ENCODE assay signal across 21 cellular contexts in the genomic region with DNA sequence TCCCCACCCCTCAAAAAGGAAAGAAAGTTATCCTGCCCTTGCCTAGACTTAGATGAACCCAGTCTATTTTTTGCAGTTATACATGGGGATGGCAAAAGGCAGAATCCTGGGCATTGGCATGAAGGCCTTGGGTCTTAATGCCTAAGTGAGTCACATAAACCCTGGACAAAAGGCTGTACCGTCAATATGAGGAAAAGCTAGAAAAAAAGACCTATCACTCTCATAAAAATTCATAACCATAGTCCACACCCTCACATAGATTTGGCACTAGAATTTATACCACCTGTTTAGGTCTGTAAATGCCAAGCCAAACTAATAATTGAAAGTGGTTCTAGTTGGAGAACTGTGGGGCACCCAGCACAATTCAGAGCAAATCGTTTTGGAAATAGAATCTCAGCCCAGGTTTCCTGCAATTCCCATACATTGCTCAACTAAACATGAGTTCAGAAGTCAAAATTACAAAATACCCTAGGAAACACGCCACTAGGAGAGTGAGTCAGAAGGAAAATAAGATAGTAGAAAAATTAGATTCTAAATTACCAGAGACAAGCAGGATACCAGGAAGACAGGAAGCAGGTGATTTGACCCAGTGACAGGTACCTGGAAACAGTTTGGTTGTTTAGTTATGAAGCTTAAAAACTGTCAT.
DNase-seq lines count a peak whose midpoint lies in the region; ATAC-seq, FAIRE-seq and TF ChIP-seq lines count a peak whose summit lies in the region.
"Had no signal": no experiment of that assay in that cellular context is flagged by ENCODE, and none has a peak within 500 bp of the region (broad histone marks: within the 10 kb centered on the region; RNA-seq: fewer than 3 reads in every experiment).

No MANE protein-coding gene starts in this region.

- peak overlapping the region in 5 of 8 donors; percentile 15 to 83 (median 49) for H3K27ac Mint-ChIP-seq in CD8-positive, alpha-beta memory T cell

- peaks cover 0 to 5% (median 5%) of the 10 kb centered on the region in 3 donors for H3K36me3 Mint-ChIP-seq in CD8-positive, alpha-beta memory T cell

- no peaks in the 10 kb centered on the region for H4K20me1 ChIP-seq in PC-3 (ENCODE audit: low read length)
- H4K20me1 ChIP-seq in endothelial cell of umbilical vein (replicated peaks; ENCODE audit: control insufficient read depth, extremely low read depth, insufficient read depth, low read length): no peaks in the 10 kb centered on the region
- H4K20me1 ChIP-seq in HepG2 (ENCODE audit: insufficient read depth, low read length): no peaks in the 10 kb centered on the region

- in situ Hi-C loops in HepG2 (cut with HindIII; ENCODE audit: extremely low pct_ligation_motif_present, low pct_unique_long_range_greater_than_20kb): no loop called here

- dilution Hi-C loops in endothelial cell of umbilical vein (cut with MboI; ENCODE audit: extremely low pct_ligation_motif_present, low sequenced_read_pairs): no loop called here

- WGBS in HepG2 (ENCODE audit: low lambda C conversion rate): 30% methylated on average over 3 of the region's 3 CpGs

- BruUV-seq in PC-3 (replicated peaks; lab: Mats Ljungman, UMichigan) (no TSS peak), endothelial cell of umbilical vein (replicated peaks; lab: Mats Ljungman, UMichigan) (no TSS peak), HepG2 (replicated peaks; lab: Mats Ljungman, UMichigan) (no TSS peak)

- no peaks in the 10 kb centered on the region for H3K9me3 Mint-ChIP-seq in CD8-positive, alpha-beta memory T cell
- H3K9me3 Mint-ChIP-seq: dendritic cell treated with granulocyte-macrophage colony-stimulating factor and Interleukin-4, amounts not matched to agents 40 ng/mL and 50 ng/mL, for 4 days had no signal

- TF ChIP-seq RAD21 in HepG2 (CRISPR knock-in tag; IDR thresholded peaks at IDR 0.05): no peak

- H3F3A ChIP-seq in PC-3 (ENCODE audit: low read length, unreplicated experiment): no peaks in the 10 kb centered on the region

- no peaks in the 10 kb centered on the region for H3K9me1 ChIP-seq in endothelial cell of umbilical vein (replicated peaks; ENCODE audit: control insufficient read depth, extremely low read depth, insufficient read depth, low read length)

- no peaks in the 10 kb centered on the region for H3K9me3 ChIP-seq in CD8-positive, alpha-beta memory T cell (ENCODE audit: low read length)
- no peaks in the 10 kb centered on the region for H3K9me3 ChIP-seq in PC-3 (ENCODE audit: low read length)
- no peaks in the 10 kb centered on the region for H3K9me3 ChIP-seq in endothelial cell of umbilical vein (replicated peaks; ENCODE audit: control insufficient read depth, insufficient read depth, low read length)
- no peaks in the 10 kb centered on the region for H3K9me3 ChIP-seq in HepG2 (ENCODE audit: low read length)
- H3K9me3 ChIP-seq: SJSA1 had no signal

- H3K4me2 ChIP-seq in PC-3 (ENCODE audit: low read length) (peak overlapping the region; percentile 24), endothelial cell of umbilical vein (ENCODE audit: insufficient read depth, low read length) (no peak overlapping the region), HepG2 (ENCODE audit: low read depth, low read length) (no peak overlapping the region)

- H3K4me1 ChIP-seq in CD8-positive, alpha-beta memory T cell (ENCODE audit: insufficient read depth, low read length): no peaks in the 10 kb centered on the region
- peaks cover 28% of the 10 kb centered on the region for H3K4me1 ChIP-seq in PC-3 (ENCODE audit: insufficient read depth, low read length)
- H3K4me1 ChIP-seq in endothelial cell of umbilical vein (ENCODE audit: control insufficient read depth, extremely low read depth, insufficient read depth, low read length): peaks cover 9% of the 10 kb centered on the region
- peaks cover 8% of the 10 kb centered on the region; the same call in 1 of the 2 replicates for H3K4me1 ChIP-seq in HepG2 (ENCODE audit: insufficient read depth, low read length)
- H3K4me1 ChIP-seq: SJSA1 had no signal

- H3K27ac ChIP-seq in CD8-positive, alpha-beta memory T cell (ENCODE audit: low read depth, low read length): no peak overlapping the region
- H3K27ac ChIP-seq in PC-3 (ENCODE audit: low read length): peak overlapping the region; percentile 70
- H3K27ac ChIP-seq in endothelial cell of umbilical vein (ENCODE audit: insufficient read depth, low read depth, low read length): no peak overlapping the region
- no peak overlapping the region for H3K27ac ChIP-seq in HepG2 (ENCODE audit: extremely low read length, insufficient read depth, low read length)
- H3K27ac ChIP-seq: SJSA1 had no signal

- FAIRE-seq in endothelial cell of umbilical vein (lab: Jason Lieb, UNC) (no peak), HepG2 (lab: Jason Lieb, UNC) (no peak), urothelium cell line (lab: Jason Lieb, UNC) (no peak)
- FAIRE-seq: GM12878 had no signal

- H3K36me3 ChIP-seq in CD8-positive, alpha-beta memory T cell (ENCODE audit: insufficient read depth, low read length): no peaks in the 10 kb centered on the region
- H3K36me3 ChIP-seq in PC-3 (ENCODE audit: low read depth, low read length): no peaks in the 10 kb centered on the region
- no peaks in the 10 kb centered on the region for H3K36me3 ChIP-seq in endothelial cell of umbilical vein (ENCODE audit: control insufficient read depth in 2 of 2, extremely low read depth in 1 of 2, insufficient read depth in 2 of 2, low read length in 2 of 2)
- H3K36me3 ChIP-seq in HepG2 (replicated peaks in 1 of 2; ENCODE audit: control insufficient read depth in 1 of 2, insufficient read depth in 2 of 2, low read length in 2 of 2): no peaks in the 10 kb centered on the region
- H3K36me3 ChIP-seq: SJSA1 had no signal

- no peaks in the 10 kb centered on the region for H3K9me2 ChIP-seq in PC-3 (replicated peaks; ENCODE audit: low read length)

- no peak overlapping the region for H3K4me3 ChIP-seq in CD8-positive, alpha-beta memory T cell (ENCODE audit: low read length)
- H3K4me3 ChIP-seq in PC-3 (ENCODE audit: low read length) (no peak overlapping the region), endothelial cell of umbilical vein (replicated peaks in 1 of 3; ENCODE audit: insufficient read depth in 1 of 3, low read depth in 1 of 3, low read length in 3 of 3) (no peak overlapping the region), HepG2 (replicated peaks in 1 of 3; ENCODE audit: insufficient read depth in 1 of 3, low read depth in 2 of 3, low read length in 3 of 3) (no peak overlapping the region)
- H3K4me3 ChIP-seq: GM12878, SJSA1 had no signal

- ATAC-seq in PC-3 (peak; percentile 45), HepG2 (peak; percentile 62; the same call in 2 of the 3 replicates)
- ATAC-seq: GM12878, sciatic nerve had no signal

- intact Hi-C loops in PC-3 (cut with micrococcal nuclease): no loop called here
- intact Hi-C loops in endothelial cell of umbilical vein (cut with micrococcal nuclease): no loop called here
- intact Hi-C loops in HepG2 (cut with micrococcal nuclease; ENCODE audit: unreplicated experiment): no loop called here

- H3K4me3 Mint-ChIP-seq in CD8-positive, alpha-beta memory T cell: no peak overlapping the region
- H3K4me3 Mint-ChIP-seq: dendritic cell treated with granulocyte-macrophage colony-stimulating factor and Interleukin-4, amounts not matched to agents 40 ng/mL and 50 ng/mL, for 4 days had no signal

- POLR2A ChIA-PET in CD8-positive, alpha-beta memory T cell (lab: Charles Lee): no interaction called here
- POLR2A ChIA-PET in PC-3 (lab: Charles Lee; ENCODE audit: unreplicated experiment) (interaction anchor here (0.7 kb wide), 1 partner anchor 426 kb away, joined by 6 read pairs; no protein-coding TSS in a partner anchor), endothelial cell of umbilical vein (lab: Charles Lee) (no interaction called here), HepG2 (lab: Yijun Ruan, JAX) (no interaction called here)

- H3K79me2 ChIP-seq in PC-3 (ENCODE audit: low read length): no peaks in the 10 kb centered on the region
- no peaks in the 10 kb centered on the region for H3K79me2 ChIP-seq in endothelial cell of umbilical vein (ENCODE audit: control insufficient read depth, insufficient read depth, low read length)
- H3K79me2 ChIP-seq in HepG2 (ENCODE audit: insufficient read depth, low read length): no peaks in the 10 kb centered on the region

- H3K4me1 Mint-ChIP-seq in CD8-positive, alpha-beta memory T cell: peaks cover 37 to 69% (median 59%) of the 10 kb centered on the region in 3 donors

- H3K27me3 Mint-ChIP-seq in CD8-positive, alpha-beta memory T cell: peaks cover 0 to 2% of the 10 kb centered on the region in 2 donors
- H3K27me3 Mint-ChIP-seq: dendritic cell treated with granulocyte-macrophage colony-stimulating factor and Interleukin-4, amounts not matched to agents 40 ng/mL and 50 ng/mL, for 4 days had no signal

- CTCF ChIA-PET in CD8-positive, alpha-beta memory T cell (lab: Charles Lee): no interaction called here
- CTCF ChIA-PET in PC-3 (lab: Charles Lee) (no interaction called here), endothelial cell of umbilical vein (lab: Charles Lee) (no interaction called here), HepG2 (lab: Yijun Ruan, JAX; ENCODE audit: low intra/inter-chr PET ratio, low total read pairs) (no interaction called here)

- H3K27me3 ChIP-seq in CD8-positive, alpha-beta memory T cell (ENCODE audit: insufficient read depth, low read length, poor library complexity, severe bottlenecking): no peaks in the 10 kb centered on the region
- H3K27me3 ChIP-seq in PC-3 (ENCODE audit: low read length) (no peaks in the 10 kb centered on the region), endothelial cell of umbilical vein (ENCODE audit: control insufficient read depth in 2 of 2, insufficient read depth in 2 of 2, low read length in 2 of 2) (no peaks in the 10 kb centered on the region), HepG2 (ENCODE audit: control insufficient read depth in 1 of 2, insufficient read depth in 2 of 2, low read length in 2 of 2) (no peaks in the 10 kb centered on the region)
- H3K27me3 ChIP-seq: SJSA1 had no signal

- no peak overlapping the region for H3K9ac ChIP-seq in PC-3 (ENCODE audit: low read length)
- no peak overlapping the region for H3K9ac ChIP-seq in endothelial cell of umbilical vein (replicated peaks; ENCODE audit: extremely low read depth, insufficient read depth, low read length)
- no peak overlapping the region for H3K9ac ChIP-seq in HepG2 (ENCODE audit: insufficient read depth, low read depth, low read length)

- H2AFZ ChIP-seq in PC-3 (ENCODE audit: low read length): no peak overlapping the region
- H2AFZ ChIP-seq in endothelial cell of umbilical vein (ENCODE audit: low read depth, low read length): no peak overlapping the region
- no peak overlapping the region for H2AFZ ChIP-seq in HepG2 (ENCODE audit: low read length)

- TF ChIP-seq POLR2A in endothelial cell of umbilical vein (IDR thresholded peaks at IDR 0.05; ENCODE audit: low read depth, low read length): no peak
- no peak for TF ChIP-seq POLR2A in HepG2 (IDR thresholded peaks at IDR 0.05; ENCODE audit: insufficient read depth in 1 of 2, low read depth in 2 of 2, low read length in 2 of 2)

- no peak for TF ChIP-seq EP300 in HepG2 (IDR thresholded peaks at IDR 0.05; ENCODE audit: low read depth in 2 of 2, low read length in 2 of 2)
- TF ChIP-seq EP300 in HepG2 (CRISPR knock-in tag; IDR thresholded peaks at IDR 0.05; ENCODE audit: borderline replicate concordance): no peak

- DNase-seq in CD8-positive, alpha-beta memory T cell: no peak
- DNase-seq in PC-3 (peak; percentile 63), endothelial cell of umbilical vein (ENCODE audit: low read depth, low spot score) (no peak), HepG2 (ENCODE audit: low spot score) (peak; percentile 42), NCI-H2107 treated with DMSO at 0.1 percent for 48 hours (lab: John Stamatoyannopoulos, UW; ENCODE audit: unreplicated experiment) (no peak), NCI-H1417 treated with DMSO at 0.1 percent for 48 hours (lab: John Stamatoyannopoulos, UW) (no peak), urothelium cell line (ENCODE audit: low spot score) (no peak), NCI-H1092 (lab: John Stamatoyannopoulos, UW) (no peak)
- DNase-seq: activated CD4-positive, CD25-positive, alpha-beta regulatory T cell treated with anti-CD3 and anti-CD28 coated beads, Interleukin-2, amount 50 U/mL, for 72 hours; activated effector memory CD4-positive, alpha-beta T cell treated with anti-CD3 and anti-CD28 coated beads, Interleukin-2, amount 50 U/mL, for 16 hours; anterior cingulate cortex; erythroblast; hypothalamus; NCI-H2029 treated with DMSO at 0.1 percent for 48 hours; NCI-H69; occipital lobe; stimulated activated CD4-positive, alpha-beta T cell treated with anti-CD3 and anti-CD28 coated beads, Interleukin-2, amount 100 ng/mL, for 48 hours had no signal

- TF ChIP-seq CTCF in PC-3 (conservative IDR thresholded peaks at IDR 0.05; ENCODE audit: low read depth, low read length) (no peak), endothelial cell of umbilical vein (IDR thresholded peaks at IDR 0.05; ENCODE audit: extremely low read depth in 1 of 2, insufficient read depth in 1 of 2, low read depth in 1 of 2, low read length in 2 of 2) (no peak), HepG2 (CRISPR knock-in tag; IDR thresholded peaks at IDR 0.05) (no peak)

Comparison
In these comparisons a context has a peak if more than half of its experiments do, and no peak if none do; other contexts are left out.
1. DNase-seq: peak in PC-3 (single experiment) and HepG2 (single experiment); none in CD8-positive, alpha-beta memory T cell (0 of 5), endothelial cell of umbilical vein (single experiment), NCI-H2107 treated with DMSO at 0.1 percent for 48 hours (single experiment), NCI-H1417 treated with DMSO at 0.1 percent for 48 hours (single experiment), urothelium cell line (single experiment) and NCI-H1092 (single experiment).